27 cellular contexts compared by ENCODE assay signal in genomic region chr20:8880085-8880853, GRCh38.
"Had no signal": no experiment of that assay in that cellular context is flagged by ENCODE, and none has a peak within 500 bp of the region (broad histone marks: within the 10 kb centered on the region; RNA-seq: fewer than 3 reads in every experiment).

No MANE protein-coding gene starts in this region.

- H3K27ac Mint-ChIP-seq: endodermal cell, mesothelial cell of epicardium, naive B cell had no signal

- DNase-seq: dermis blood vessel endothelial cell; dorsolateral prefrontal cortex; effector CD4-positive, alpha-beta T cell; effector memory CD4-positive, alpha-beta T cell; endodermal cell; erythroblast; esophagus squamous epithelium; foreskin fibroblast; heart left ventricle; hippocampal formation; left cardiac atrium; left lung; left ventricle myocardium superior; lower lobe of right lung; mesenchymal stem cell; mucosa of descending colon; naive B cell had no signal

- H3K9me3 Mint-ChIP-seq: endodermal cell, mesothelial cell of epicardium, naive B cell had no signal

- H3K27me3 Mint-ChIP-seq: naive B cell had no signal

- H3K4me1 ChIP-seq: esophagus squamous epithelium, heart left ventricle, left lung, lower lobe of right lung had no signal

- ATAC-seq: esophagus mucosa, gastroesophageal sphincter, heart left ventricle, left cardiac atrium, left lung, left ventricle myocardium superior, lower lobe of right lung, mucosa of descending colon had no signal

- H3K4me1 Mint-ChIP-seq: endodermal cell, naive B cell had no signal

- H3K27ac ChIP-seq: coronary artery, dorsolateral prefrontal cortex, epithelial cell of prostate, esophagus squamous epithelium, gastroesophageal sphincter, heart left ventricle, left lung, lower lobe of right lung had no signal

- H3K4me3 ChIP-seq: coronary artery, dorsolateral prefrontal cortex, esophagus squamous epithelium, gastroesophageal sphincter, heart left ventricle, left lung, lower lobe of right lung, mucosa of descending colon had no signal

- FAIRE-seq: colon, endometrium, frontal cortex, islet of Langerhans, keratinocyte had no signal

- H3K4me3 Mint-ChIP-seq: endodermal cell, mesothelial cell of epicardium had no signal

- H3K9me3 ChIP-seq: esophagus squamous epithelium, gastroesophageal sphincter, heart left ventricle, left lung, lower lobe of right lung, mucosa of descending colon had no signal

- H3K36me3 Mint-ChIP-seq: naive B cell had no signal
